ENCODE assay signal across 8 cellular contexts in genomic region chr3:157239082-157239704, GRCh38.
A peak's percentile ranks its signal among the peaks of the same experiment; 100 is the strongest.
DNase-seq lines count a peak whose midpoint lies in the region; ATAC-seq, FAIRE-seq and TF ChIP-seq lines count a peak whose summit lies in the region.

No MANE protein-coding gene starts in this region.

- H3K4me1 ChIP-seq in A549: no peaks in the 10 kb centered on the region
- H3K4me1 ChIP-seq in HepG2 (ENCODE audit: insufficient read depth, low read length): no peaks in the 10 kb centered on the region

- no peak overlapping the region for H3K27ac Mint-ChIP-seq in central memory CD8-positive, alpha-beta T cell (ENCODE audit: low read depth)

- in situ Hi-C loops in HepG2 (cut with HindIII; ENCODE audit: extremely low pct_ligation_motif_present, low pct_unique_long_range_greater_than_20kb): no loop called here

- no peaks in the 10 kb centered on the region; a peak in 1 of 5 replicates for H3K27me3 ChIP-seq in HepG2 (ENCODE audit: control insufficient read depth in 1 of 2, insufficient read depth in 2 of 2, low read length in 2 of 2)

- no peak for TF ChIP-seq POLR2A in A549 (IDR thresholded peaks at IDR 0.05; ENCODE audit: low read length)
- no peak for TF ChIP-seq POLR2A in HepG2 (IDR thresholded peaks at IDR 0.05; ENCODE audit: insufficient read depth in 1 of 2, low read depth in 2 of 2, low read length in 2 of 2)

- intact Hi-C loops in HepG2 (cut with micrococcal nuclease; ENCODE audit: unreplicated experiment): loop anchor here (1.0 kb wide), 2 partner anchors 35 to 79 kb away; partner anchors contain the start of gene CCNL1

- no peak overlapping the region for H3K9ac ChIP-seq in HepG2 (ENCODE audit: insufficient read depth, low read depth, low read length)

- POLR2A ChIA-PET in A549 (lab: Yijun Ruan, JAX) (no interaction called here), HepG2 (lab: Yijun Ruan, JAX) (no interaction called here)

- H3K9me3 Mint-ChIP-seq in central memory CD8-positive, alpha-beta T cell: no peaks in the 10 kb centered on the region

- FAIRE-seq in A549 (lab: Jason Lieb, UNC): no peak
- FAIRE-seq in HepG2 (lab: Jason Lieb, UNC): peak; percentile 66

- H3K4me2 ChIP-seq in A549 (no peak overlapping the region; the same call in 2 of the 3 replicates), HepG2 (ENCODE audit: low read depth, low read length) (no peak overlapping the region)

- no TSS peak for BruUV-seq in HepG2 (replicated peaks; lab: Mats Ljungman, UMichigan)

- WGBS in A549 (ENCODE audit: missing lambda C conversion rate): 22% methylated on average over 5 of the region's 5 CpGs
- WGBS in HepG2 (ENCODE audit: low lambda C conversion rate): 18% methylated on average over 5 of the region's 5 CpGs

- peak; percentile 68 to 78 for TF ChIP-seq RAD21 in A549 (conservative IDR thresholded peaks at IDR 0.05 in 1 of 2, IDR thresholded peaks at IDR 0.05 in 1 of 2)
- TF ChIP-seq RAD21 in HepG2 (CRISPR knock-in tag; IDR thresholded peaks at IDR 0.05): peak; percentile 72

- H3K36me3 Mint-ChIP-seq in central memory CD8-positive, alpha-beta T cell (ENCODE audit: insufficient read depth): no peaks in the 10 kb centered on the region

- TF ChIP-seq CTCF in A549 (IDR thresholded peaks at IDR 0.05) (peak; percentile 77), HepG2 (CRISPR knock-in tag; IDR thresholded peaks at IDR 0.05) (peak; percentile 93)

- H3K4me3 ChIP-seq in A549: no peak overlapping the region
- no peak overlapping the region for H3K4me3 ChIP-seq in HepG2 (replicated peaks in 1 of 3; ENCODE audit: insufficient read depth in 1 of 3, low read depth in 2 of 3, low read length in 3 of 3)

- peaks cover 7% of the 10 kb centered on the region for H3K4me1 Mint-ChIP-seq in central memory CD8-positive, alpha-beta T cell

- no peaks in the 10 kb centered on the region for H4K20me1 ChIP-seq in HepG2 (ENCODE audit: insufficient read depth, low read length)

- no peaks in the 10 kb centered on the region for H3K36me3 ChIP-seq in HepG2 (replicated peaks in 1 of 2; ENCODE audit: control insufficient read depth in 1 of 2, insufficient read depth in 2 of 2, low read length in 2 of 2)

- DNase-seq in A549 (ENCODE audit: low read depth in 1 of 2, low spot score in 1 of 2): peak; percentile 60
- peak; percentile 46 for DNase-seq in NCI-H146 treated with DMSO at 0.1 percent for 48 hours (lab: John Stamatoyannopoulos, UW; ENCODE audit: unreplicated experiment)
- peak; percentile 43 to 50 for DNase-seq in central memory CD8-positive, alpha-beta T cell (ENCODE audit: low spot score in 2 of 2)
- peak; percentile 38 for DNase-seq in HepG2 (ENCODE audit: low spot score)
- peak; percentile 45 for DNase-seq in stimulated activated CD8-positive, alpha-beta memory T cell treated with anti-CD3 and anti-CD28 coated beads, Interleukin-12 subunit alpha, Interleukin-12 subunit beta, amount 100 ng/mL, for 24 hours (ENCODE audit: extremely low read depth)

- H2AFZ ChIP-seq in HepG2 (ENCODE audit: low read length): no peak overlapping the region

- H3K9me3 ChIP-seq in A549 (no peaks in the 10 kb centered on the region), HepG2 (ENCODE audit: low read length) (no peaks in the 10 kb centered on the region)

- no peaks in the 10 kb centered on the region for H3K79me2 ChIP-seq in HepG2 (ENCODE audit: insufficient read depth, low read length)

- H3K4me3 Mint-ChIP-seq in central memory CD8-positive, alpha-beta T cell: no peak overlapping the region

- H3K27ac ChIP-seq in A549 (no peak overlapping the region), HepG2 (ENCODE audit: extremely low read length, insufficient read depth, low read length) (no peak overlapping the region)

- no peaks in the 10 kb centered on the region for H3K27me3 Mint-ChIP-seq in central memory CD8-positive, alpha-beta T cell

- peak; percentile 99 to 100 for ATAC-seq in A549
- ATAC-seq in GM18502 (IDR thresholded peaks at IDR 0.05; ENCODE audit: poor library complexity, unreplicated experiment): peak; percentile 100
- peak; percentile 100 for ATAC-seq in HG02884 (IDR thresholded peaks at IDR 0.05; ENCODE audit: unreplicated experiment)
- peak; percentile 98 to 99 for ATAC-seq in activated CD4-positive, CD25-positive, alpha-beta regulatory T cell treated with anti-CD3 and anti-CD28 coated beads, Interleukin-2, amount 50 U/mL, for 24 hours
- ATAC-seq in central memory CD8-positive, alpha-beta T cell (replicated peaks; ENCODE audit: extremely low read depth, poor library complexity, severe bottlenecking): peak; percentile 99
- ATAC-seq in HepG2: peak; percentile 100

- TF ChIP-seq EP300 in A549 (IDR thresholded peaks at IDR 0.05) (no peak), HepG2 (IDR thresholded peaks at IDR 0.05; ENCODE audit: low read depth in 2 of 2, low read length in 2 of 2) (no peak), HepG2 (CRISPR knock-in tag; IDR thresholded peaks at IDR 0.05; ENCODE audit: borderline replicate concordance) (no peak)

- CTCF ChIA-PET in A549 (lab: Yijun Ruan, JAX): interaction anchor here (0.6 to 1.5 kb wide), 8 partner anchors 10 to 353 kb away, joined by 3 to 5 read pairs (median 3); no protein-coding TSS in a partner anchor
- CTCF ChIA-PET in HepG2 (lab: Yijun Ruan, JAX; ENCODE audit: low intra/inter-chr PET ratio, low total read pairs): interaction anchor here (0.7 to 1.8 kb wide), 2 partner anchors 35 to 77 kb away, joined by 3 to 14 read pairs; no protein-coding TSS in a partner anchor

TF ChIP-seq in A549, 52 proteins besides CTCF, POLR2A, EP300 and RAD21:
- TF ChIP-seq SMC3 (IDR thresholded peaks at IDR 0.05) (peak; percentile 61), CHD4 (IDR thresholded peaks at IDR 0.05; ENCODE audit: borderline replicate concordance) (no peak), EHMT2 (IDR thresholded peaks at IDR 0.05; ENCODE audit: low read depth) (0 out of 2 replicates have a peak, but pooled peaks have one; percentile 56), JUNB (IDR thresholded peaks at IDR 0.05) (no peak)

TF ChIP-seq in HepG2, 621 proteins besides CTCF, POLR2A, EP300 and RAD21 (continues in another document):
- TF ChIP-seq SIX4 (CRISPR knock-in tag; IDR thresholded peaks at IDR 0.05) (no peak), ELF3 (CRISPR knock-in tag; IDR thresholded peaks at IDR 0.05) (no peak), SP4 (CRISPR knock-in tag; IDR thresholded peaks at IDR 0.05) (0 out of 2 replicates have a peak, but pooled peaks have one; percentile 15), ZNF770 (CRISPR knock-in tag; IDR thresholded peaks at IDR 0.05) (no peak), ZBTB33 (CRISPR knock-in tag; IDR thresholded peaks at IDR 0.05) (0 out of 2 replicates have a peak, but pooled peaks have one; percentile 41), RBFOX2 (IDR thresholded peaks at IDR 0.05; ENCODE audit: low read depth, low read length) (no peak), NR1H2 (CRISPR knock-in tag; IDR thresholded peaks at IDR 0.05; ENCODE audit: borderline replicate concordance, low read depth) (no peak), ZNF558 (CRISPR knock-in tag; IDR thresholded peaks at IDR 0.05; ENCODE audit: borderline replicate concordance) (no peak), ZNF30 (CRISPR knock-in tag; IDR thresholded peaks at IDR 0.05) (no peak), HIVEP1 (CRISPR knock-in tag; IDR thresholded peaks at IDR 0.05) (no peak), THAP8 (CRISPR knock-in tag; IDR thresholded peaks at IDR 0.05; ENCODE audit: borderline replicate concordance) (no peak), KDM2A (CRISPR knock-in tag; IDR thresholded peaks at IDR 0.05; ENCODE audit: borderline replicate concordance, low read depth) (peak; percentile 47; the same call in 1 of the 2 replicates), ZNF337 (CRISPR knock-in tag; IDR thresholded peaks at IDR 0.05; ENCODE audit: borderline replicate concordance, low read depth) (no peak), KDM5B (CRISPR knock-in tag; IDR thresholded peaks at IDR 0.05; ENCODE audit: borderline replicate concordance) (no peak), KLF16 (CRISPR knock-in tag; IDR thresholded peaks at IDR 0.05) (0 out of 4 replicates have a peak, but pooled peaks of 1 of the 2 experiments have one; percentile 25)

Comparison
In these comparisons a context has a peak if more than half of its experiments do, and no peak if none do; other contexts are left out.
1. Of the 38 proteins assayed by ChIP-seq in both HepG2 and A549: peak only in HepG2: none; only in A549: EHMT2; in both: CTCF, RAD21 and SMC3; in neither: 34.